ENCODE assay signal across 8 cellular contexts in genomic region chrX:119654112-119654531, GRCh38. TPM values are rescaled to one million over a fixed set of nuclear protein-coding genes. Genes with fewer than 3 reads are reported as not detected.
DNase-seq lines count a peak whose midpoint lies in the region; ATAC-seq, FAIRE-seq and TF ChIP-seq lines count a peak whose summit lies in the region.

No MANE protein-coding gene starts in this region.

- no peak for FAIRE-seq in kidney (lab: Jason Lieb, UNC)

- no peaks in the 10 kb centered on the region for H3K9me3 ChIP-seq in kidney (ENCODE audit: control insufficient read depth in 1 of 2, low read length in 2 of 2)

- H3K27me3 Mint-ChIP-seq in brain = no peaks in the 10 kb centered on the region
- H3K27me3 Mint-ChIP-seq in stimulated activated naive CD8-positive, alpha-beta T cell treated with anti-CD3 and anti-CD28 coated beads, Interleukin-15, amount 100 ng/mL, for 72 hours = no peaks in the 10 kb centered on the region

- no peak overlapping the region for H3K4me3 Mint-ChIP-seq in brain
- no peak overlapping the region for H3K4me3 Mint-ChIP-seq in stimulated activated naive CD8-positive, alpha-beta T cell treated with anti-CD3 and anti-CD28 coated beads, Interleukin-15, amount 100 ng/mL, for 72 hours

- H3K4me1 Mint-ChIP-seq in brain = peaks cover 16% of the 10 kb centered on the region
- peaks cover 48% of the 10 kb centered on the region for H3K4me1 Mint-ChIP-seq in stimulated activated naive CD8-positive, alpha-beta T cell treated with anti-CD3 and anti-CD28 coated beads, Interleukin-15, amount 100 ng/mL, for 72 hours

- H3K4me3 ChIP-seq in kidney (ENCODE audit: low read length in 2 of 2) = no peak overlapping the region

- H3K36me3 ChIP-seq in kidney (ENCODE audit: control insufficient read depth in 1 of 2, insufficient read depth in 2 of 2, low read length in 2 of 2) = no peaks in the 10 kb centered on the region

- H3K36me3 Mint-ChIP-seq in brain = peaks cover 48% of the 10 kb centered on the region

- peak; percentile 63 for DNase-seq in activated CD8-positive, alpha-beta memory T cell treated with anti-CD3 and anti-CD28 coated beads for 24 hours
- DNase-seq in activated CD8-positive, alpha-beta memory T cell treated with anti-CD3 and anti-CD28 coated beads, Interleukin-2, amount 50 U/mL, for 4 hours = no peak
- DNase-seq in kidney (peak; percentile 76), SIG-M5 (lab: John Stamatoyannopoulos, UW) (no peak), NCI-H2171 treated with DMSO at 0.1 percent for 48 hours (lab: John Stamatoyannopoulos, UW) (no peak)
- no peak for DNase-seq in stimulated activated naive CD8-positive, alpha-beta T cell treated with anti-CD3 and anti-CD28 coated beads, Interleukin-15, amount 100 ng/mL, for 72 hours
- DNase-seq in stimulated activated CD4-positive, alpha-beta T cell treated with anti-CD3 and anti-CD28 coated beads, Interleukin-15, amount 100 ng/mL, for 24 hours = no peak

- H3K4me1 ChIP-seq in kidney (ENCODE audit: control insufficient read depth in 1 of 2, insufficient read depth in 1 of 2, low read depth in 1 of 2, low read length in 2 of 2) = peaks cover 0 to 4% of the 10 kb centered on the region in 2 donors

- no peak overlapping the region for H3K27ac ChIP-seq in kidney (ENCODE audit: low read depth in 2 of 2, low read length in 2 of 2)

- H3K27ac Mint-ChIP-seq in brain = peak overlapping the region; percentile 38 to 93 (median 72)
- H3K27ac Mint-ChIP-seq in stimulated activated naive CD8-positive, alpha-beta T cell treated with anti-CD3 and anti-CD28 coated beads, Interleukin-15, amount 100 ng/mL, for 72 hours = peak overlapping the region; percentile 54 to 94

- no peak overlapping the region for H3K9ac ChIP-seq in kidney (ENCODE audit: low read length in 2 of 2)

- intact Hi-C loops in kidney (cut with DNase I) = no loop called here

- TF ChIP-seq CTCF in brain (conservative IDR thresholded peaks at IDR 0.05) (peak in 1 of 2 experiments; percentile 13), kidney (IDR thresholded peaks at IDR 0.05; ENCODE audit: borderline replicate concordance, extremely low read depth, insufficient read depth) (peak; percentile 4)

- ATAC-seq in stimulated activated naive CD8-positive, alpha-beta T cell treated with anti-CD3 and anti-CD28 coated beads, Interleukin-15, amount 100 ng/mL, for 72 hours = peak; percentile 56

- H3K9me3 Mint-ChIP-seq in brain = peaks cover 0 to 10% (median 0%) of the 10 kb centered on the region in 5 experiments
- no peaks in the 10 kb centered on the region for H3K9me3 Mint-ChIP-seq in stimulated activated naive CD8-positive, alpha-beta T cell treated with anti-CD3 and anti-CD28 coated beads, Interleukin-15, amount 100 ng/mL, for 72 hours

RNA-seq across cellular contexts. Expression of gene SEPTIN6, which starts 38.8 kb away (rescaled TPM):
- polyA plus RNA-seq in brain (ENCODE audit: insufficient read depth, low read depth, low replicate concordance) (24.0 TPM), kidney (ENCODE audit: insufficient read depth, low read depth, low replicate concordance) (32.4 TPM)
- 40.1 TPM for total RNA-seq in kidney

RNA-seq across cellular contexts. Expression of gene NKRF, which starts 47.9 kb away (rescaled TPM):
- 12.5 TPM for polyA plus RNA-seq in brain (ENCODE audit: insufficient read depth, low read depth, low replicate concordance)
- total RNA-seq in kidney = 9.0 TPM
- 5.7 TPM for polyA plus RNA-seq in kidney (ENCODE audit: insufficient read depth, low read depth, low replicate concordance)

Comparison
In these comparisons a context has a peak if more than half of its experiments do, and no peak if none do; other contexts are left out.
1. DNase-seq: peak in activated CD8-positive, alpha-beta memory T cell treated with anti-CD3 and anti-CD28 coated beads for 24 hours (single experiment) and kidney (single experiment); none in activated CD8-positive, alpha-beta memory T cell treated with anti-CD3 and anti-CD28 coated beads, Interleukin-2, amount 50 U/mL, for 4 hours (single experiment), stimulated activated naive CD8-positive, alpha-beta T cell treated with anti-CD3 and anti-CD28 coated beads, Interleukin-15, amount 100 ng/mL, for 72 hours (0 of 2), SIG-M5 (single experiment), NCI-H2171 treated with DMSO at 0.1 percent for 48 hours (single experiment) and stimulated activated CD4-positive, alpha-beta T cell treated with anti-CD3 and anti-CD28 coated beads, Interleukin-15, amount 100 ng/mL, for 24 hours (single experiment).